9 cellular contexts compared by ENCODE assay signal in the genomic region with DNA sequence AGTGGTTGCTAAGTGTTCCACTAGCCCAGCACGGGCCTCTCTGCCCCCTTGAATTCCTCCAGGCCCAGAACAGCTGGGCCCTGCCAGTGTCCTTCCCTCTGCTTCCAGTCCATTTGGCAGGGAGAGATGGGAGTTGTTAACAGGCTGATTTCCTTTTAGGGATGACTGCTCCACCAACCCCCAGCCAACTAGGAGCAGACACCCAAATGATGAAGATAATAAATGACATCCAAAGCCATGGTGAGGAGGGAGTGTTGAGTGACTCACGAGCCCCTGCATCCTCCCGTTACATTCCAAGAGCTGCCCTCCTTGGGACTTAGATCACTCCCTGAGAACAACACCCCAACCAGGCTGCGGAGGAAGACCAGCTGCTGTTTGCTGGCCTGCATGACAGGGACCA. TPM values are rescaled to one million over a fixed set of nuclear protein-coding genes. Genes with fewer than 3 reads are reported as not detected.
DNase-seq lines count a peak whose midpoint lies in the region; TF ChIP-seq lines count a peak whose summit lies in the region.
"Had no signal": no experiment of that assay in that cellular context is flagged by ENCODE, and none has a peak within 500 bp of the region (broad histone marks: within the 10 kb centered on the region; RNA-seq: fewer than 3 reads in every experiment).

No MANE protein-coding gene starts in this region.

- POLR2A ChIA-PET in BJ (lab: Charles Lee) = interaction anchor here (0.6 kb wide), 1 partner anchor 330 kb away, joined by 3 read pairs; no protein-coding TSS in a partner anchor

- in situ Hi-C loops in HAP-1 (cut with MboI; ENCODE audit: low sequenced_read_pairs) = no loop called here

- TF ChIP-seq CTCF in BJ (IDR thresholded peaks at IDR 0.05; ENCODE audit: insufficient read depth, low read depth, low read length) (no peak), cardiac muscle cell (IDR thresholded peaks at IDR 0.05; ENCODE audit: low read depth, low read length) (no peak)

- H3K9me3 ChIP-seq in adipocyte (ENCODE audit: control insufficient read depth, low read length) (no peaks in the 10 kb centered on the region), cardiac muscle cell (ENCODE audit: low read depth) (no peaks in the 10 kb centered on the region), HAP-1 (no peaks in the 10 kb centered on the region)

- H3K36me3 ChIP-seq in BJ (ENCODE audit: control insufficient read depth, insufficient read depth, low read length) (no peaks in the 10 kb centered on the region), adipocyte (ENCODE audit: control insufficient read depth, insufficient read depth, low read length, severe bottlenecking) (peaks cover 8% of the 10 kb centered on the region), cardiac muscle cell (no peaks in the 10 kb centered on the region), rectal smooth muscle tissue (ENCODE audit: control insufficient read depth, insufficient read depth, low read length) (no peaks in the 10 kb centered on the region), HAP-1 (replicated peaks) (no peaks in the 10 kb centered on the region)

- DNase-seq in BJ (ENCODE audit: low read depth) (peak; percentile 95), adipocyte (ENCODE audit: low read depth) (peak; percentile 93), cardiac muscle cell (ENCODE audit: low read depth in 1 of 2, low spot score in 1 of 2) (peak in 1 of 2 donors; percentile 96), T-helper 2 cell (no peak), HuH-7.5 (ENCODE audit: low spot score) (no peak), cerebellar cortex (ENCODE audit: low spot score) (no peak), HAP-1 (ENCODE audit: low spot score in 2 of 2) (no peak)

- peak overlapping the region; percentile 18 for H3K27ac ChIP-seq in cardiac muscle cell
- H3K27ac ChIP-seq in rectal smooth muscle tissue (ENCODE audit: low read depth, low read length) = peak overlapping the region; percentile 97

- H3K4me1 ChIP-seq in adipocyte (ENCODE audit: control insufficient read depth, insufficient read depth, low read length) = peaks cover 46% of the 10 kb centered on the region
- H3K4me1 ChIP-seq in cardiac muscle cell (ENCODE audit: low read depth) = no peaks in the 10 kb centered on the region
- peaks cover 46% of the 10 kb centered on the region for H3K4me1 ChIP-seq in rectal smooth muscle tissue (ENCODE audit: control insufficient read depth, insufficient read depth, low read length)
- H3K4me1 ChIP-seq in HAP-1 = no peaks in the 10 kb centered on the region

- CTCF ChIA-PET in BJ (lab: Yijun Ruan, JAX) = interaction anchor here (1.0 to 1.3 kb wide), 4 partner anchors 12 to 20 kb away, joined by 3 to 8 read pairs (median 6); no protein-coding TSS in a partner anchor

- H3K9ac ChIP-seq in adipocyte (ENCODE audit: low read length) (peak overlapping the region; percentile 56), rectal smooth muscle tissue (ENCODE audit: low read length) (no peak overlapping the region)

- no peaks in the 10 kb centered on the region for H3K27me3 ChIP-seq in BJ (ENCODE audit: control insufficient read depth, insufficient read depth, low read length)
- H3K27me3 ChIP-seq in adipocyte (replicated peaks; ENCODE audit: control insufficient read depth, insufficient read depth, low read length) = no peaks in the 10 kb centered on the region
- no peaks in the 10 kb centered on the region for H3K27me3 ChIP-seq in cardiac muscle cell
- no peaks in the 10 kb centered on the region for H3K27me3 ChIP-seq in rectal smooth muscle tissue (ENCODE audit: control insufficient read depth, insufficient read depth, low read length)
- no peaks in the 10 kb centered on the region for H3K27me3 ChIP-seq in HAP-1 (ENCODE audit: low read depth)

- H3K4me3 ChIP-seq in BJ (ENCODE audit: low read depth, low read length) (no peak overlapping the region), adipocyte (ENCODE audit: low read length) (no peak overlapping the region), cardiac muscle cell (no peak overlapping the region), rectal smooth muscle tissue (ENCODE audit: low read length) (peak overlapping the region; percentile 15), HAP-1 (no peak overlapping the region)

RNA-seq across cellular contexts. Expression of a gene that starts 20.6 kb away (rescaled TPM):
- 143 and 147 TPM in 2 replicates for polyA plus RNA-seq in BJ (2011; rRNA removed)
- polyA minus RNA-seq in BJ (2011; rRNA and poly(A)+ RNA removed) = 108 and 132 TPM in 2 replicates
- 13.0 and 14.9 TPM in 2 replicates for total RNA-seq in cardiac muscle cell
- 24.2 and 26.4 TPM in 2 replicates for polyA plus RNA-seq in cardiac muscle cell
- total RNA-seq: natural killer cell treated with Interleukin-12 subunit alpha and Interleukin-12 subunit beta and Interleukin-15 and Interleukin-18, amount 100 ng/mL, for 72 hours had no signal

Comparison
In these comparisons a context has a peak if more than half of its experiments do, and no peak if none do; other contexts are left out.
1. DNase-seq: peak in BJ (single experiment) and adipocyte (single experiment); none in T-helper 2 cell (0 of 5), HuH-7.5 (single experiment), cerebellar cortex (single experiment) and HAP-1 (0 of 2).